Comparison of ENCODE assay signal across 1 cellular context in genomic region chr16:50694206-50694605, GRCh38.
TF ChIP-seq lines count a peak whose summit lies in the region.

No MANE protein-coding gene starts in this region.

TF ChIP-seq in GM12878, 131 proteins besides CTCF, POLR2A, EP300 and RAD21 (continued from another document):
- TF ChIP-seq MEF2A (IDR thresholded peaks at IDR 0.05; ENCODE audit: insufficient read depth, low read depth, low read length) (no peak), MEF2B (IDR thresholded peaks at IDR 0.05; ENCODE audit: partially characterized antibody, poor library complexity, severe bottlenecking) (no peak), E2F8 (IDR thresholded peaks at IDR 0.05; ENCODE audit: low read depth, partially characterized antibody) (no peak), BMI1 (IDR thresholded peaks at IDR 0.05; ENCODE audit: borderline replicate concordance) (no peak), FOS (IDR thresholded peaks at IDR 0.05; ENCODE audit: borderline replicate concordance, extremely low read depth, insufficient read length) (no peak), SRF (IDR thresholded peaks at IDR 0.05; ENCODE audit: low read depth in 2 of 2, low read length in 2 of 2) (no peak), NFIC (IDR thresholded peaks at IDR 0.05; ENCODE audit: low read depth, low read length) (no peak), NRF1 (conservative IDR thresholded peaks at IDR 0.05; ENCODE audit: low read depth, low read length) (no peak), ZBED1 (IDR thresholded peaks at IDR 0.05; ENCODE audit: borderline replicate concordance) (no peak), ZSCAN29 (IDR thresholded peaks at IDR 0.05) (no peak), ETV6 (conservative IDR thresholded peaks at IDR 0.05 in 1 of 2, IDR thresholded peaks at IDR 0.05 in 1 of 2; ENCODE audit: borderline replicate concordance in 1 of 2, low read depth in 1 of 2) (no peak), ZNF24 (IDR thresholded peaks at IDR 0.05) (no peak), SREBF1 (IDR thresholded peaks at IDR 0.05; ENCODE audit: low read length) (no peak), MTA3 (IDR thresholded peaks at IDR 0.05; ENCODE audit: borderline replicate concordance, low read length) (no peak), YY1 (IDR thresholded peaks at IDR 0.05; ENCODE audit: low read depth, low read length) (0 out of 2 replicates have a peak, but pooled peaks have one; percentile 25), CBX3 (IDR thresholded peaks at IDR 0.05; ENCODE audit: borderline replicate concordance, low read depth) (no peak), HCFC1 (IDR thresholded peaks at IDR 0.05; ENCODE audit: low read length) (no peak), SMAD5 (IDR thresholded peaks at IDR 0.05; ENCODE audit: low read depth) (no peak), ZNF622 (IDR thresholded peaks at IDR 0.05) (no peak), POU2F2 (IDR thresholded peaks at IDR 0.05; ENCODE audit: borderline replicate concordance, low read depth, low read length) (no peak), RELA (IDR thresholded peaks at IDR 0.05; ENCODE audit: borderline replicate concordance, partially characterized antibody) (no peak), TBL1XR1 (IDR thresholded peaks at IDR 0.05; ENCODE audit: low read depth, low read length) (no peak), PAX5 (IDR thresholded peaks at IDR 0.05; ENCODE audit: borderline replicate concordance, low read depth, low read length) (no peak), NR2F1 (conservative IDR thresholded peaks at IDR 0.05) (peak; percentile 27; the same call in 1 of the 2 replicates)
- TF ChIP-seq, protein P1, sequence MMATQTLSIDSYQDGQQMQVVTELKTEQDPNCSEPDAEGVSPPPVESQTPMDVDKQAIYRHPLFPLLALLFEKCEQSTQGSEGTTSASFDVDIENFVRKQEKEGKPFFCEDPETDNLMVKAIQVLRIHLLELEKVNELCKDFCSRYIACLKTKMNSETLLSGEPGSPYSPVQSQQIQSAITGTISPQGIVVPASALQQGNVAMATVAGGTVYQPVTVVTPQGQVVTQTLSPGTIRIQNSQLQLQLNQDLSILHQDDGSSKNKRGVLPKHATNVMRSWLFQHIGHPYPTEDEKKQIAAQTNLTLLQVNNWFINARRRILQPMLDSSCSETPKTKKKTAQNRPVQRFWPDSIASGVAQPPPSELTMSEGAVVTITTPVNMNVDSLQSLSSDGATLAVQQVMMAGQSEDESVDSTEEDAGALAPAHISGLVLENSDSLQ (IDR thresholded peaks at IDR 0.05): peak; percentile 51; the same call in 1 of the 2 replicates
- TF ChIP-seq, protein P2, sequence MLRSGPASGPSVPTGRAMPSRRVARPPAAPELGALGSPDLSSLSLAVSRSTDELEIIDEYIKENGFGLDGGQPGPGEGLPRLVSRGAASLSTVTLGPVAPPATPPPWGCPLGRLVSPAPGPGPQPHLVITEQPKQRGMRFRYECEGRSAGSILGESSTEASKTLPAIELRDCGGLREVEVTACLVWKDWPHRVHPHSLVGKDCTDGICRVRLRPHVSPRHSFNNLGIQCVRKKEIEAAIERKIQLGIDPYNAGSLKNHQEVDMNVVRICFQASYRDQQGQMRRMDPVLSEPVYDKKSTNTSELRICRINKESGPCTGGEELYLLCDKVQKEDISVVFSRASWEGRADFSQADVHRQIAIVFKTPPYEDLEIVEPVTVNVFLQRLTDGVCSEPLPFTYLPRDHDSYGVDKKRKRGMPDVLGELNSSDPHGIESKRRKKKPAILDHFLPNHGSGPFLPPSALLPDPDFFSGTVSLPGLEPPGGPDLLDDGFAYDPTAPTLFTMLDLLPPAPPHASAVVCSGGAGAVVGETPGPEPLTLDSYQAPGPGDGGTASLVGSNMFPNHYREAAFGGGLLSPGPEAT (IDR thresholded peaks at IDR 0.05; ENCODE audit: low read depth): no peak
- TF ChIP-seq, protein P3, sequence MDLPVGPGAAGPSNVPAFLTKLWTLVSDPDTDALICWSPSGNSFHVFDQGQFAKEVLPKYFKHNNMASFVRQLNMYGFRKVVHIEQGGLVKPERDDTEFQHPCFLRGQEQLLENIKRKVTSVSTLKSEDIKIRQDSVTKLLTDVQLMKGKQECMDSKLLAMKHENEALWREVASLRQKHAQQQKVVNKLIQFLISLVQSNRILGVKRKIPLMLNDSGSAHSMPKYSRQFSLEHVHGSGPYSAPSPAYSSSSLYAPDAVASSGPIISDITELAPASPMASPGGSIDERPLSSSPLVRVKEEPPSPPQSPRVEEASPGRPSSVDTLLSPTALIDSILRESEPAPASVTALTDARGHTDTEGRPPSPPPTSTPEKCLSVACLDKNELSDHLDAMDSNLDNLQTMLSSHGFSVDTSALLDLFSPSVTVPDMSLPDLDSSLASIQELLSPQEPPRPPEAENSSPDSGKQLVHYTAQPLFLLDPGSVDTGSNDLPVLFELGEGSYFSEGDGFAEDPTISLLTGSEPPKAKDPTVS (IDR thresholded peaks at IDR 0.05; ENCODE audit: low read depth, low read length): no peak
- TF ChIP-seq, protein P4, sequence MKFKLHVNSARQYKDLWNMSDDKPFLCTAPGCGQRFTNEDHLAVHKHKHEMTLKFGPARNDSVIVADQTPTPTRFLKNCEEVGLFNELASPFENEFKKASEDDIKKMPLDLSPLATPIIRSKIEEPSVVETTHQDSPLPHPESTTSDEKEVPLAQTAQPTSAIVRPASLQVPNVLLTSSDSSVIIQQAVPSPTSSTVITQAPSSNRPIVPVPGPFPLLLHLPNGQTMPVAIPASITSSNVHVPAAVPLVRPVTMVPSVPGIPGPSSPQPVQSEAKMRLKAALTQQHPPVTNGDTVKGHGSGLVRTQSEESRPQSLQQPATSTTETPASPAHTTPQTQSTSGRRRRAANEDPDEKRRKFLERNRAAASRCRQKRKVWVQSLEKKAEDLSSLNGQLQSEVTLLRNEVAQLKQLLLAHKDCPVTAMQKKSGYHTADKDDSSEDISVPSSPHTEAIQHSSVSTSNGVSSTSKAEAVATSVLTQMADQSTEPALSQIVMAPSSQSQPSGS (IDR thresholded peaks at IDR 0.05; ENCODE audit: low read length): no peak
- TF ChIP-seq, protein P5, sequence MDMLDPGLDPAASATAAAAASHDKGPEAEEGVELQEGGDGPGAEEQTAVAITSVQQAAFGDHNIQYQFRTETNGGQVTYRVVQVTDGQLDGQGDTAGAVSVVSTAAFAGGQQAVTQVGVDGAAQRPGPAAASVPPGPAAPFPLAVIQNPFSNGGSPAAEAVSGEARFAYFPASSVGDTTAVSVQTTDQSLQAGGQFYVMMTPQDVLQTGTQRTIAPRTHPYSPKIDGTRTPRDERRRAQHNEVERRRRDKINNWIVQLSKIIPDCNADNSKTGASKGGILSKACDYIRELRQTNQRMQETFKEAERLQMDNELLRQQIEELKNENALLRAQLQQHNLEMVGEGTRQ (IDR thresholded peaks at IDR 0.05; ENCODE audit: borderline replicate concordance, low read depth, low read length): no peak
